12 cellular contexts compared by ENCODE assay signal in genomic region chr6:21874372-21874771, GRCh38.
DNase-seq lines count a peak whose midpoint lies in the region; ATAC-seq and TF ChIP-seq lines count a peak whose summit lies in the region.
"Had no signal": no experiment of that assay in that cellular context is flagged by ENCODE, and none has a peak within 500 bp of the region (broad histone marks: within the 10 kb centered on the region; RNA-seq: fewer than 3 reads in every experiment).

No MANE protein-coding gene starts in this region.

- ATAC-seq in GM23338 (no peak), GM21717 (IDR thresholded peaks at IDR 0.05; ENCODE audit: unreplicated experiment) (no peak), HG03135 (IDR thresholded peaks at IDR 0.05; ENCODE audit: unreplicated experiment) (no peak)

- H3K9ac ChIP-seq in endodermal cell (ENCODE audit: extremely low read depth, low read length, poor library complexity, severe bottlenecking), result no peak overlapping the region

- H3K4me3 Mint-ChIP-seq in GM23338 (no peak overlapping the region), endodermal cell (no peak overlapping the region), nephron progenitor cell (no peak overlapping the region)
- H3K4me3 Mint-ChIP-seq: CD4-positive, alpha-beta T cell had no signal

- H3K4me1 ChIP-seq in GM23338 (ENCODE audit: insufficient read depth) (peaks cover 20% of the 10 kb centered on the region), endodermal cell (ENCODE audit: control insufficient read depth, insufficient read depth, low read length) (peaks cover 2% of the 10 kb centered on the region)
- H3K4me1 ChIP-seq: BE2C had no signal

- H3K36me3 ChIP-seq in GM23338 (ENCODE audit: insufficient read depth) (no peaks in the 10 kb centered on the region), endodermal cell (ENCODE audit: control insufficient read depth, insufficient read depth, low read length) (peaks cover 51% of the 10 kb centered on the region)
- H3K36me3 ChIP-seq: BE2C had no signal

- H3K4me2 ChIP-seq in GM23338, result no peak overlapping the region

- H3K27me3 Mint-ChIP-seq in GM23338 (ENCODE audit: insufficient read depth, low read depth, poor library complexity) (peaks cover 8% of the 10 kb centered on the region), endodermal cell (ENCODE audit: insufficient read depth) (no peaks in the 10 kb centered on the region), nephron progenitor cell (ENCODE audit: low read depth, poor library complexity) (peaks cover 3% of the 10 kb centered on the region)
- H3K27me3 Mint-ChIP-seq: CD4-positive, alpha-beta T cell had no signal

- H3F3A ChIP-seq in GM23338 (replicated peaks; ENCODE audit: low read depth), result no peaks in the 10 kb centered on the region

- no peaks in the 10 kb centered on the region for H3K9me2 ChIP-seq in GM23338 (ENCODE audit: insufficient read depth)

- 0 out of 2 replicates have a peak, but pooled peaks cover 5% of the 10 kb centered on the region for H4K20me1 ChIP-seq in GM23338 (replicated peaks; ENCODE audit: insufficient read depth)

- H3K4me1 Mint-ChIP-seq in GM23338, result peaks cover 37% of the 10 kb centered on the region
- H3K4me1 Mint-ChIP-seq in endodermal cell, result peaks cover 38% of the 10 kb centered on the region
- peaks cover 30% of the 10 kb centered on the region for H3K4me1 Mint-ChIP-seq in nephron progenitor cell

- H3K79me2 ChIP-seq in GM23338 (replicated peaks; ENCODE audit: insufficient read depth), result peaks cover 39% of the 10 kb centered on the region

- TF ChIP-seq CTCF in GM23338 (conservative IDR thresholded peaks at IDR 0.05; ENCODE audit: low read depth in 2 of 2) (no peak), endodermal cell (conservative IDR thresholded peaks at IDR 0.05) (no peak), nephron progenitor cell (IDR thresholded peaks at IDR 0.05) (no peak)

- H2AFZ ChIP-seq in GM23338, result no peak overlapping the region

- H3K4me3 ChIP-seq in GM23338, result no peak overlapping the region
- no peak overlapping the region for H3K4me3 ChIP-seq in endodermal cell (ENCODE audit: low read length)

- 90% methylated on average over 5 of the region's 5 CpGs; no CpG with 5 or more reads in 1 of the 2 experiments for WGBS in endodermal cell (ENCODE audit: insufficient coverage in 1 of 2, insufficient read length in 1 of 2), 2 experiments

- peaks cover 26% of the 10 kb centered on the region for H3K9me3 ChIP-seq in endodermal cell (ENCODE audit: control insufficient read depth, low read length)

- H3K36me3 Mint-ChIP-seq in GM23338 (ENCODE audit: low read depth) (peaks cover 39% of the 10 kb centered on the region), endodermal cell (ENCODE audit: low read depth) (peaks cover 47% of the 10 kb centered on the region), nephron progenitor cell (ENCODE audit: low read depth) (peaks cover 72% of the 10 kb centered on the region)

- H3K27ac ChIP-seq in GM23338 (ENCODE audit: low read depth), result no peak overlapping the region
- no peak overlapping the region for H3K27ac ChIP-seq in endodermal cell (ENCODE audit: low read depth, low read length)

- H3K27me3 ChIP-seq in GM23338 (ENCODE audit: insufficient read depth) (no peaks in the 10 kb centered on the region), endodermal cell (ENCODE audit: control insufficient read depth, insufficient read depth, low read length, poor library complexity, severe bottlenecking) (no peaks in the 10 kb centered on the region)
- H3K27me3 ChIP-seq: BE2C had no signal

- H3K9me3 Mint-ChIP-seq in GM23338 (no peaks in the 10 kb centered on the region), endodermal cell (peaks cover 24% of the 10 kb centered on the region), nephron progenitor cell (peaks cover 60% of the 10 kb centered on the region)

- DNase-seq in GM23338 (ENCODE audit: low spot score) (no peak), M059J (ENCODE audit: low read depth) (peak; percentile 35), endodermal cell (peak; percentile 50), nephron progenitor cell (no peak)
- no peak for DNase-seq in activated T-cell treated with anti-CD3 and anti-CD28 coated beads, Interleukin-2, amount 50 U/mL, for 48 hours
- DNase-seq: BE2C; CD4-positive, alpha-beta T cell; Karpas-422; NCI-H187 treated with DMSO at 0.1 percent for 48 hours; NCI-H69 had no signal

- peak overlapping the region; percentile 90; the same call in 1 of the 2 replicates for H3K27ac Mint-ChIP-seq in GM23338
- peak overlapping the region; percentile 69 for H3K27ac Mint-ChIP-seq in endodermal cell
- H3K27ac Mint-ChIP-seq in nephron progenitor cell, result peak overlapping the region; percentile 80
- H3K27ac Mint-ChIP-seq: CD4-positive, alpha-beta T cell had no signal

TF ChIP-seq in GM23338, 12 proteins besides CTCF, POLR2A, EP300 and RAD21 (continues in another document):
- no peak for TF ChIP-seq REST (IDR thresholded peaks at IDR 0.05; ENCODE audit: unreplicated experiment)
- TF ChIP-seq EZH2phosphoT487 (IDR thresholded peaks at IDR 0.05; ENCODE audit: unreplicated experiment), result no peak
- TF ChIP-seq CREB1 (CRISPR knock-in tag; IDR thresholded peaks at IDR 0.05; ENCODE audit: low read depth), result no peak
- TF ChIP-seq ZNF331 (CRISPR knock-in tag; IDR thresholded peaks at IDR 0.05; ENCODE audit: low read depth), result no peak
- TF ChIP-seq NANOG (IDR thresholded peaks at IDR 0.05; ENCODE audit: borderline replicate concordance), result no peak
- TF ChIP-seq JUNB (IDR thresholded peaks at IDR 0.05; ENCODE audit: unreplicated experiment), result no peak
- no peak for TF ChIP-seq ETS1 (IDR thresholded peaks at IDR 0.05)
- no peak for TF ChIP-seq ZNF114 (CRISPR knock-in tag; IDR thresholded peaks at IDR 0.05)
- TF ChIP-seq STAT1 (IDR thresholded peaks at IDR 0.05; ENCODE audit: unreplicated experiment), result no peak
- no peak for TF ChIP-seq POLR2AphosphoS5 (IDR thresholded peaks at IDR 0.05; ENCODE audit: low read depth)
- TF ChIP-seq EZH2 (IDR thresholded peaks at IDR 0.05; ENCODE audit: low read depth, unreplicated experiment), result no peak

Comparison
In these comparisons a context has a peak if more than half of its experiments do, and no peak if none do; other contexts are left out.
1. DNase-seq: peak in M059J (single experiment) and endodermal cell (single experiment); none in GM23338 (single experiment), nephron progenitor cell (single experiment) and activated T-cell treated with anti-CD3 and anti-CD28 coated beads, Interleukin-2, amount 50 U/mL, for 48 hours (0 of 2).
2. Peak in every context shown above with its lines, with median percentiles within 50 percentile points of each other: H3K27ac Mint-ChIP-seq.